Comparison of ENCODE assay signal across 1 cellular context in the genomic region with DNA sequence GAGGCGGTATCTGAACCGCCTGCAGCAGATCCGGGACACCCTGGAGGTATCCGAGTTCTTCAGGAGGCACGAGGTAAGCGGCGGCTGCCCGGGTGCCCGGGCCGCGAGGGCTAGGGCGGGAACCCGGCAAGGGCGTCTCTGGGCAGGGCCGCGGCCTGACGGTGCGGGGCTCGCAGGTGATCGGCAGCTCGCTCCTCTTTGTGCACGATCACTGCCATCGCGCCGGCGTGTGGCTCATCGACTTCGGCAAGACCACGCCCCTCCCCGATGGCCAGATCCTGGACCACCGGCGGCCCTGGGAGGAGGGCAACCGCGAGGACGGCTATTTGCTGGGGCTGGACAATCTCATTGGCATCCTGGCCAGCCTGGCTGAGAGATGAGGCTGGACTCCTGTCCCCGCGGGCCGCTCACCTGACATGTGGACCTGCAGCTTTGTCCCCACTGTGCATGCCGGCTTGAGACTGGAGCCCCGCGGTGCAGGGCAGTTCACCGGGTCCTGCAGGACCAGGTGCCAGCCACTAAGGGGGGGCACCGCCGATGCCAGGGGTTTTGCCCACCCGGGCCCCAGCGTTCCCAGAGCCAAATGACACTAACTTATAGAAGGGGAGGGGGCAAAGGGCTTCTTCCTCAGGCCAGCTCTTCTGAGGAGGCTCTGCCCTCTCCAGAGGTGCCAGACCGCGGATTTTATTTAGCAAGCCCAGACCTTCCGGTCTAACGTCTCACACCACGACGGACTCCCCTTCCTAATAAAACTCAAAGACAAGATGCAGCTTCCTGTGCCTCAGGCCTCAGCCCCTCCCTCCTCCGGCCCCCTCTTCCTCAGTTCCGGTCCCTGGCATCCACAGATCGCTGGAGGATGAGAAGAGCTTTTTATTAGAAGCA.
TF ChIP-seq lines count a peak whose summit lies in the region.

No MANE protein-coding gene starts in this region.

TF ChIP-seq in WTC11, 78 proteins besides CTCF, POLR2A, EP300 and RAD21 (continued from another document):
- TF ChIP-seq, protein P1, sequence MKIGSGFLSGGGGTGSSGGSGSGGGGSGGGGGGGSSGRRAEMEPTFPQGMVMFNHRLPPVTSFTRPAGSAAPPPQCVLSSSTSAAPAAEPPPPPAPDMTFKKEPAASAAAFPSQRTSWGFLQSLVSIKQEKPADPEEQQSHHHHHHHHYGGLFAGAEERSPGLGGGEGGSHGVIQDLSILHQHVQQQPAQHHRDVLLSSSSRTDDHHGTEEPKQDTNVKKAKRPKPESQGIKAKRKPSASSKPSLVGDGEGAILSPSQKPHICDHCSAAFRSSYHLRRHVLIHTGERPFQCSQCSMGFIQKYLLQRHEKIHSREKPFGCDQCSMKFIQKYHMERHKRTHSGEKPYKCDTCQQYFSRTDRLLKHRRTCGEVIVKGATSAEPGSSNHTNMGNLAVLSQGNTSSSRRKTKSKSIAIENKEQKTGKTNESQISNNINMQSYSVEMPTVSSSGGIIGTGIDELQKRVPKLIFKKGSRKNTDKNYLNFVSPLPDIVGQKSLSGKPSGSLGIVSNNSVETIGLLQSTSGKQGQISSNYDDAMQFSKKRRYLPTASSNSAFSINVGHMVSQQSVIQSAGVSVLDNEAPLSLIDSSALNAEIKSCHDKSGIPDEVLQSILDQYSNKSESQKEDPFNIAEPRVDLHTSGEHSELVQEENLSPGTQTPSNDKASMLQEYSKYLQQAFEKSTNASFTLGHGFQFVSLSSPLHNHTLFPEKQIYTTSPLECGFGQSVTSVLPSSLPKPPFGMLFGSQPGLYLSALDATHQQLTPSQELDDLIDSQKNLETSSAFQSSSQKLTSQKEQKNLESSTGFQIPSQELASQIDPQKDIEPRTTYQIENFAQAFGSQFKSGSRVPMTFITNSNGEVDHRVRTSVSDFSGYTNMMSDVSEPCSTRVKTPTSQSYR (CRISPR knock-in tag; IDR thresholded peaks at IDR 0.05) = 0 out of 2 replicates have a peak, but pooled peaks have one; percentile 72
- TF ChIP-seq SMAD3 (CRISPR knock-in tag; IDR thresholded peaks at IDR 0.05; ENCODE audit: borderline replicate concordance) = no peak
- 0 out of 2 replicates have a peak, but pooled peaks have one; percentile 32 for TF ChIP-seq NR2C2 (CRISPR knock-in tag; IDR thresholded peaks at IDR 0.05)
